8 cellular contexts compared by ENCODE assay signal in genomic region chr3:108222813-108223307, GRCh38. TPM values are rescaled to one million over a fixed set of nuclear protein-coding genes. Genes with fewer than 3 reads are reported as not detected.
DNase-seq lines count a peak whose midpoint lies in the region; TF ChIP-seq lines count a peak whose summit lies in the region.

No MANE protein-coding gene starts in this region.

- H3K4me1 ChIP-seq in testis, result peaks cover 23% of the 10 kb centered on the region

- no peak for DNase-seq in BJ (ENCODE audit: low read depth)
- no peak for DNase-seq in HFFc6
- peak; percentile 11 for DNase-seq in amniotic epithelial cell (ENCODE audit: low read depth)
- DNase-seq in kidney epithelial cell (ENCODE audit: low read depth), result no peak
- no peak for DNase-seq in testis
- DNase-seq in AG08396 (ENCODE audit: low spot score), result no peak
- DNase-seq in islet precursor cell, result no peak
- DNase-seq in stimulated activated CD4-positive, alpha-beta T cell treated with anti-CD3 and anti-CD28 coated beads, Interleukin-4, amount 100 ng/mL, for 4 hours, result no peak

- no peaks in the 10 kb centered on the region for H3K9me3 Mint-ChIP-seq in HFFc6

- POLR2A ChIA-PET in BJ (lab: Charles Lee), result no interaction called here

- H3K4me1 Mint-ChIP-seq in HFFc6 (ENCODE audit: low read depth), result peaks cover 52% of the 10 kb centered on the region

- H3K4me3 ChIP-seq in BJ (ENCODE audit: low read depth, low read length) (peak overlapping the region; percentile 79), kidney epithelial cell (ENCODE audit: low read depth, low read length) (peak overlapping the region; percentile 70), testis (peak overlapping the region; percentile 76 to 84)

- no peaks in the 10 kb centered on the region for H3K9me3 ChIP-seq in testis

- H3K4me3 Mint-ChIP-seq in HFFc6, result peak overlapping the region; percentile 98

- TF ChIP-seq POLR2A in testis (IDR thresholded peaks at IDR 0.05), result no peak

- H3K36me3 ChIP-seq in BJ (ENCODE audit: control insufficient read depth, insufficient read depth, low read length) (no peaks in the 10 kb centered on the region), kidney epithelial cell (ENCODE audit: control insufficient read depth, insufficient read depth, low read length) (no peaks in the 10 kb centered on the region), testis (ENCODE audit: low read depth, missing control alignments) (no peaks in the 10 kb centered on the region)

- H3K27me3 ChIP-seq in BJ (ENCODE audit: control insufficient read depth, insufficient read depth, low read length), result no peaks in the 10 kb centered on the region
- no peaks in the 10 kb centered on the region for H3K27me3 ChIP-seq in kidney epithelial cell (ENCODE audit: control insufficient read depth, insufficient read depth, low read length)
- H3K27me3 ChIP-seq in testis, result no peaks in the 10 kb centered on the region

- H3K27ac ChIP-seq in testis, result peak overlapping the region; percentile 57 to 86

- WGBS in testis, 2 donors, result 1 to 4% methylated on average over 4 of the region's 4 CpGs

- intact Hi-C loops in testis (cut with DNase I; ENCODE audit: low total_unique reads), result no loop called here

- CTCF ChIA-PET in BJ (lab: Yijun Ruan, JAX), result interaction anchor here (0.9 kb wide), 1 partner anchor 130 kb away, joined by 3 read pairs; no protein-coding TSS in a partner anchor

- H3K27me3 Mint-ChIP-seq in HFFc6 (ENCODE audit: insufficient read depth), result no peaks in the 10 kb centered on the region

- no peak for TF ChIP-seq CTCF in BJ (IDR thresholded peaks at IDR 0.05; ENCODE audit: insufficient read depth, low read depth, low read length)
- TF ChIP-seq CTCF in HFFc6 (IDR thresholded peaks at IDR 0.05), result no peak
- TF ChIP-seq CTCF in kidney epithelial cell (IDR thresholded peaks at IDR 0.05; ENCODE audit: insufficient read depth, low read length, poor library complexity, severe bottlenecking), result no peak
- TF ChIP-seq CTCF in testis (IDR thresholded peaks at IDR 0.05), result no peak

- H3K36me3 Mint-ChIP-seq in HFFc6 (ENCODE audit: low read depth), result 0 out of 2 replicates have a peak, but pooled peaks cover 6% of the 10 kb centered on the region

- H3K27ac Mint-ChIP-seq in HFFc6, result peak overlapping the region; percentile 99

RNA-seq across cellular contexts. Expression of gene IFT57, which starts 0.6 kb away (rescaled TPM):
- polyA plus RNA-seq in BJ (2011; rRNA removed) (32.1 and 43.9 TPM in 2 replicates), testis (ENCODE audit: insufficient read depth, low read depth, low replicate concordance) (211 TPM)
- 18.0 and 21.3 TPM in 2 replicates for polyA minus RNA-seq in BJ (2011; rRNA and poly(A)+ RNA removed)
- 10 to 100 TPM; 53.6 to 65.3 (median 58.7) TPM for total RNA-seq in HFFc6 (2021; fragmentation: NEBNext Ultra II Directional; extraction: Animal tissue kit (Norgen Biotek cat#: 25700))
- total RNA-seq in kidney epithelial cell (17.9 and 29.6 TPM in 2 replicates), testis (100 to 1,000 TPM; 112 to 185 TPM)
